In genomic region chr5:34547300-34548085, GRCh38 we compare ENCODE assay signal across 1 cellular context.
TF ChIP-seq lines count a peak whose summit lies in the region.

No MANE protein-coding gene starts in this region.

TF ChIP-seq in K562, 482 proteins besides CTCF, POLR2A, EP300 and RAD21 (continued from another document):
- TF ChIP-seq NR0B1 (IDR thresholded peaks at IDR 0.05; ENCODE audit: partially characterized antibody) (no peak), U2AF2 (optimal IDR thresholded peaks at IDR 0.05; ENCODE audit: low read depth, low read length) (no peak), NR4A1 (CRISPR knock-in tag; IDR thresholded peaks at IDR 0.05) (no peak), NR4A1 (tag; IDR thresholded peaks at IDR 0.05) (no peak), ZNF165 (CRISPR knock-in tag; IDR thresholded peaks at IDR 0.05; ENCODE audit: borderline replicate concordance) (no peak), CREB3 (tag; conservative IDR thresholded peaks at IDR 0.05; ENCODE audit: low read depth) (peak; percentile 78; the same call in 1 of the 2 replicates), CXXC5 (CRISPR knock-in tag; IDR thresholded peaks at IDR 0.05) (no peak), SPI1 (IDR thresholded peaks at IDR 0.05; ENCODE audit: borderline replicate concordance, low read depth, low read length) (0 out of 2 replicates have a peak, but pooled peaks have one; percentile 5), SMARCA5 (IDR thresholded peaks at IDR 0.05) (no peak), ZNF436 (CRISPR knock-in tag; IDR thresholded peaks at IDR 0.05) (no peak), FOXJ2 (tag; IDR thresholded peaks at IDR 0.05) (peak; percentile 67), ATF3 (IDR thresholded peaks at IDR 0.05) (no peak), ATF3 (CRISPR knock-in tag; conservative IDR thresholded peaks at IDR 0.05) (no peak), ZFP36 (IDR thresholded peaks at IDR 0.05; ENCODE audit: low read depth, low read length, partially characterized antibody) (peak; percentile 66), RBFOX2 (IDR thresholded peaks at IDR 0.05; ENCODE audit: low read depth, low read length) (no peak), ZNF184 (CRISPR knock-in tag; IDR thresholded peaks at IDR 0.05) (0 out of 2 replicates have a peak, but pooled peaks have one; percentile 49), ZNF445 (CRISPR knock-in tag; IDR thresholded peaks at IDR 0.05; ENCODE audit: low read depth) (no peak), GTF3C2 (IDR thresholded peaks at IDR 0.05; ENCODE audit: borderline replicate concordance, extremely low read depth, insufficient read length) (no peak), ETS2 (tag; IDR thresholded peaks at IDR 0.05; ENCODE audit: borderline replicate concordance, poor library complexity, severe bottlenecking) (no peak), RBM34 (IDR thresholded peaks at IDR 0.05; ENCODE audit: borderline replicate concordance, insufficient read depth, low read length) (no peak), RNF2 (IDR thresholded peaks at IDR 0.05) (no peak), FOXK2 (conservative IDR thresholded peaks at IDR 0.05 in 1 of 2, IDR thresholded peaks at IDR 0.05 in 1 of 2; ENCODE audit: low read depth in 2 of 2) (no peak), ZNF134 (CRISPR knock-in tag; conservative IDR thresholded peaks at IDR 0.05) (0 out of 2 replicates have a peak, but pooled peaks have one; percentile 31), SRF (CRISPR knock-in tag; IDR thresholded peaks at IDR 0.05) (peak in 1 of 2 experiments; percentile 76; a peak in 1 of 4 replicates), CBX3 (IDR thresholded peaks at IDR 0.05; ENCODE audit: borderline replicate concordance in 1 of 2, low read length in 2 of 2) (peak in 1 of 2 experiments; percentile 59; a peak in 1 of 3 replicates)
- TF ChIP-seq, protein P1, sequence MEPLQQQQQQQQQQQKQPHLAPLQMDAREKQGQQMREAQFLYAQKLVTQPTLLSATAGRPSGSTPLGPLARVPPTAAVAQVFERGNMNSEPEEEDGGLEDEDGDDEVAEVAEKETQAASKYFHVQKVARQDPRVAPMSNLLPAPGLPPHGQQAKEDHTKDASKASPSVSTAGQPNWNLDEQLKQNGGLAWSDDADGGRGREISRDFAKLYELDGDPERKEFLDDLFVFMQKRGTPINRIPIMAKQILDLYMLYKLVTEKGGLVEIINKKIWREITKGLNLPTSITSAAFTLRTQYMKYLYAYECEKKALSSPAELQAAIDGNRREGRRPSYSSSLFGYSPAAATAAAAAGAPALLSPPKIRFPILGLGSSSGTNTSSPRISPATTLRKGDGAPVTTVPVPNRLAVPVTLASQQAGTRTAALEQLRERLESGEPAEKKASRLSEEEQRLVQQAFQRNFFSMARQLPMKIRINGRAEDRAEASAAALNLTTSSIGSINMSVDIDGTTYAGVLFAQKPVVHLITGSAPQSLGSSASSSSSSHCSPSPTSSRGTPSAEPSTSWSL (CRISPR knock-in tag; IDR thresholded peaks at IDR 0.05; ENCODE audit: borderline replicate concordance), result no peak
- TF ChIP-seq, protein P2, sequence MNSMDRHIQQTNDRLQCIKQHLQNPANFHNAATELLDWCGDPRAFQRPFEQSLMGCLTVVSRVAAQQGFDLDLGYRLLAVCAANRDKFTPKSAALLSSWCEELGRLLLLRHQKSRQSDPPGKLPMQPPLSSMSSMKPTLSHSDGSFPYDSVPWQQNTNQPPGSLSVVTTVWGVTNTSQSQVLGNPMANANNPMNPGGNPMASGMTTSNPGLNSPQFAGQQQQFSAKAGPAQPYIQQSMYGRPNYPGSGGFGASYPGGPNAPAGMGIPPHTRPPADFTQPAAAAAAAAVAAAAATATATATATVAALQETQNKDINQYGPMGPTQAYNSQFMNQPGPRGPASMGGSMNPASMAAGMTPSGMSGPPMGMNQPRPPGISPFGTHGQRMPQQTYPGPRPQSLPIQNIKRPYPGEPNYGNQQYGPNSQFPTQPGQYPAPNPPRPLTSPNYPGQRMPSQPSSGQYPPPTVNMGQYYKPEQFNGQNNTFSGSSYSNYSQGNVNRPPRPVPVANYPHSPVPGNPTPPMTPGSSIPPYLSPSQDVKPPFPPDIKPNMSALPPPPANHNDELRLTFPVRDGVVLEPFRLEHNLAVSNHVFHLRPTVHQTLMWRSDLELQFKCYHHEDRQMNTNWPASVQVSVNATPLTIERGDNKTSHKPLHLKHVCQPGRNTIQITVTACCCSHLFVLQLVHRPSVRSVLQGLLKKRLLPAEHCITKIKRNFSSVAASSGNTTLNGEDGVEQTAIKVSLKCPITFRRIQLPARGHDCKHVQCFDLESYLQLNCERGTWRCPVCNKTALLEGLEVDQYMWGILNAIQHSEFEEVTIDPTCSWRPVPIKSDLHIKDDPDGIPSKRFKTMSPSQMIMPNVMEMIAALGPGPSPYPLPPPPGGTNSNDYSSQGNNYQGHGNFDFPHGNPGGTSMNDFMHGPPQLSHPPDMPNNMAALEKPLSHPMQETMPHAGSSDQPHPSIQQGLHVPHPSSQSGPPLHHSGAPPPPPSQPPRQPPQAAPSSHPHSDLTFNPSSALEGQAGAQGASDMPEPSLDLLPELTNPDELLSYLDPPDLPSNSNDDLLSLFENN (IDR thresholded peaks at IDR 0.05; ENCODE audit: low read depth in 2 of 2, low read length in 2 of 2), result no peak
- TF ChIP-seq, protein P3, sequence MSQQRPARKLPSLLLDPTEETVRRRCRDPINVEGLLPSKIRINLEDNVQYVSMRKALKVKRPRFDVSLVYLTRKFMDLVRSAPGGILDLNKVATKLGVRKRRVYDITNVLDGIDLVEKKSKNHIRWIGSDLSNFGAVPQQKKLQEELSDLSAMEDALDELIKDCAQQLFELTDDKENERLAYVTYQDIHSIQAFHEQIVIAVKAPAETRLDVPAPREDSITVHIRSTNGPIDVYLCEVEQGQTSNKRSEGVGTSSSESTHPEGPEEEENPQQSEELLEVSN (IDR thresholded peaks at IDR 0.05; ENCODE audit: borderline replicate concordance in 1 of 2, extremely low read depth in 1 of 2, insufficient read depth in 1 of 2, insufficient read length in 1 of 2, low read depth in 1 of 2, low read length in 1 of 2, poor library complexity in 1 of 2, severe bottlenecking in 1 of 2), result no peak
- TF ChIP-seq, protein P4, sequence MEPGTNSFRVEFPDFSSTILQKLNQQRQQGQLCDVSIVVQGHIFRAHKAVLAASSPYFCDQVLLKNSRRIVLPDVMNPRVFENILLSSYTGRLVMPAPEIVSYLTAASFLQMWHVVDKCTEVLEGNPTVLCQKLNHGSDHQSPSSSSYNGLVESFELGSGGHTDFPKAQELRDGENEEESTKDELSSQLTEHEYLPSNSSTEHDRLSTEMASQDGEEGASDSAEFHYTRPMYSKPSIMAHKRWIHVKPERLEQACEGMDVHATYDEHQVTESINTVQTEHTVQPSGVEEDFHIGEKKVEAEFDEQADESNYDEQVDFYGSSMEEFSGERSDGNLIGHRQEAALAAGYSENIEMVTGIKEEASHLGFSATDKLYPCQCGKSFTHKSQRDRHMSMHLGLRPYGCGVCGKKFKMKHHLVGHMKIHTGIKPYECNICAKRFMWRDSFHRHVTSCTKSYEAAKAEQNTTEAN (CRISPR knock-in tag; IDR thresholded peaks at IDR 0.05), result no peak
- TF ChIP-seq, protein P5, sequence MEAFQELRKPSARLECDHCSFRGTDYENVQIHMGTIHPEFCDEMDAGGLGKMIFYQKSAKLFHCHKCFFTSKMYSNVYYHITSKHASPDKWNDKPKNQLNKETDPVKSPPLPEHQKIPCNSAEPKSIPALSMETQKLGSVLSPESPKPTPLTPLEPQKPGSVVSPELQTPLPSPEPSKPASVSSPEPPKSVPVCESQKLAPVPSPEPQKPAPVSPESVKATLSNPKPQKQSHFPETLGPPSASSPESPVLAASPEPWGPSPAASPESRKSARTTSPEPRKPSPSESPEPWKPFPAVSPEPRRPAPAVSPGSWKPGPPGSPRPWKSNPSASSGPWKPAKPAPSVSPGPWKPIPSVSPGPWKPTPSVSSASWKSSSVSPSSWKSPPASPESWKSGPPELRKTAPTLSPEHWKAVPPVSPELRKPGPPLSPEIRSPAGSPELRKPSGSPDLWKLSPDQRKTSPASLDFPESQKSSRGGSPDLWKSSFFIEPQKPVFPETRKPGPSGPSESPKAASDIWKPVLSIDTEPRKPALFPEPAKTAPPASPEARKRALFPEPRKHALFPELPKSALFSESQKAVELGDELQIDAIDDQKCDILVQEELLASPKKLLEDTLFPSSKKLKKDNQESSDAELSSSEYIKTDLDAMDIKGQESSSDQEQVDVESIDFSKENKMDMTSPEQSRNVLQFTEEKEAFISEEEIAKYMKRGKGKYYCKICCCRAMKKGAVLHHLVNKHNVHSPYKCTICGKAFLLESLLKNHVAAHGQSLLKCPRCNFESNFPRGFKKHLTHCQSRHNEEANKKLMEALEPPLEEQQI (IDR thresholded peaks at IDR 0.05), result no peak
- TF ChIP-seq, protein P6, sequence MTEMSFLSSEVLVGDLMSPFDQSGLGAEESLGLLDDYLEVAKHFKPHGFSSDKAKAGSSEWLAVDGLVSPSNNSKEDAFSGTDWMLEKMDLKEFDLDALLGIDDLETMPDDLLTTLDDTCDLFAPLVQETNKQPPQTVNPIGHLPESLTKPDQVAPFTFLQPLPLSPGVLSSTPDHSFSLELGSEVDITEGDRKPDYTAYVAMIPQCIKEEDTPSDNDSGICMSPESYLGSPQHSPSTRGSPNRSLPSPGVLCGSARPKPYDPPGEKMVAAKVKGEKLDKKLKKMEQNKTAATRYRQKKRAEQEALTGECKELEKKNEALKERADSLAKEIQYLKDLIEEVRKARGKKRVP (CRISPR knock-in tag; IDR thresholded peaks at IDR 0.05), result peak; percentile 41; the same call in 1 of the 2 replicates
